10 cellular contexts compared by ENCODE assay signal in the genomic region with DNA sequence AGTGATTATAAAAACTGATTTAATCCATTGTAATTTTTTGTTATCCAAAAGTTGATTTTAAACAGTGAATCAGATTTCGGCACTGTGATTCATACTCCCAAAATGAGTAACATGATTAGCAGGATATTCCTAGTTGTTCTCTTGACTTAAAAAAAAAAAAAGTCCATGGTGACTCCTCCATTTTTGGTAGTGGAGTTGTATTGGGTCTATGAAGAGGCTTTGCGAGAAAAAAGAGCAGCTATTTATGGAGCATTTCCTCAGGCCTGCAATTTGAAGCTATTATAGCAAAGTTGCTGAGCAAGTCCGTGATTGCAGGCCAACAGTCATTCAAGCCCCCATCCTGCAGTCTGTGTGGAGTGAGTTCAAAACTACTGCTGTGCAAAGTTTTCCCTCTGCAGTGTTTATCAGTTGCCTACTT. TPM values are rescaled to one million over a fixed set of nuclear protein-coding genes. Genes with fewer than 3 reads are reported as not detected.
DNase-seq lines count a peak whose midpoint lies in the region; ATAC-seq, FAIRE-seq and TF ChIP-seq lines count a peak whose summit lies in the region.
"Had no signal": no experiment of that assay in that cellular context is flagged by ENCODE, and none has a peak within 500 bp of the region (broad histone marks: within the 10 kb centered on the region; RNA-seq: fewer than 3 reads in every experiment).

No MANE protein-coding gene starts in this region.

- no peaks in the 10 kb centered on the region for H3K9me3 ChIP-seq in pancreas

- peak in 2 of 4 donors; percentile 30 to 58 for ATAC-seq in pancreas
- ATAC-seq in stimulated activated naive B cell treated with anti-CD40 and anti-IgM and Interleukin-4, amounts not matched to agents 10 μg/mL and 1 μg/mL and 100 μg/mL, for 72 hours (replicated peaks): no peak
- no peak for ATAC-seq in GM21786 (IDR thresholded peaks at IDR 0.05; ENCODE audit: unreplicated experiment)

- peaks cover 0 to 5% of the 10 kb centered on the region in 2 donors for H3K27me3 Mint-ChIP-seq in stimulated activated naive B cell treated with anti-CD40 and anti-IgM and Interleukin-4, amounts not matched to agents 10 μg/mL and 1 μg/mL and 100 μg/mL, for 72 hours

- FAIRE-seq in pancreas (lab: Jason Lieb, UNC): peak; percentile 49

- no peaks in the 10 kb centered on the region for H3K36me3 ChIP-seq in pancreas

- peak overlapping the region; percentile 27 for H3K4me3 ChIP-seq in WI38 (ENCODE audit: low read depth, low read length)
- no peak overlapping the region for H3K4me3 ChIP-seq in pancreas

- DNase-seq in EL (peak; percentile 82), glomerular visceral epithelial cell (ENCODE audit: extremely low spot score) (peak; percentile 40), pancreas (no peak), CD1c-positive myeloid dendritic cell (ENCODE audit: extremely low spot score) (no peak), pons (ENCODE audit: low spot score) (no peak)
- DNase-seq in stimulated activated naive B cell treated with anti-CD40 and anti-IgM and Interleukin-4, amounts not matched to agents 10 μg/mL and 1 μg/mL and 100 μg/mL, for 72 hours: no peak
- DNase-seq: activated naive CD4-positive, alpha-beta T cell treated with Interleukin-2 at 50 U/mL for 16 hours; NCI-H187 had no signal

- intact Hi-C loops in pancreas (cut with DNase I): no loop called here

- H3K27me3 ChIP-seq in pancreas: no peaks in the 10 kb centered on the region

- H3K27ac Mint-ChIP-seq in stimulated activated naive B cell treated with anti-CD40 and anti-IgM and Interleukin-4, amounts not matched to agents 10 μg/mL and 1 μg/mL and 100 μg/mL, for 72 hours: no peak overlapping the region

- no peak for TF ChIP-seq CTCF in WI38 (IDR thresholded peaks at IDR 0.05; ENCODE audit: low read depth, low read length)
- TF ChIP-seq CTCF in pancreas (IDR thresholded peaks at IDR 0.05): no peak

- peaks cover under 1 to 6% (median 2%) of the 10 kb centered on the region in 3 donors for H3K4me1 ChIP-seq in pancreas

- WGBS in pancreas, 2 donors: 71 to 78% methylated on average over 3 of the region's 3 CpGs

- H3K4me1 Mint-ChIP-seq in stimulated activated naive B cell treated with anti-CD40 and anti-IgM and Interleukin-4, amounts not matched to agents 10 μg/mL and 1 μg/mL and 100 μg/mL, for 72 hours: no peaks in the 10 kb centered on the region

- no peaks in the 10 kb centered on the region for H3K36me3 Mint-ChIP-seq in stimulated activated naive B cell treated with anti-CD40 and anti-IgM and Interleukin-4, amounts not matched to agents 10 μg/mL and 1 μg/mL and 100 μg/mL, for 72 hours

- H3K27ac ChIP-seq in pancreas: no peak overlapping the region

- H3K9me3 Mint-ChIP-seq in stimulated activated naive B cell treated with anti-CD40 and anti-IgM and Interleukin-4, amounts not matched to agents 10 μg/mL and 1 μg/mL and 100 μg/mL, for 72 hours: peaks cover 0 to 3% of the 10 kb centered on the region in 2 donors

- no peak overlapping the region for H3K4me3 Mint-ChIP-seq in stimulated activated naive B cell treated with anti-CD40 and anti-IgM and Interleukin-4, amounts not matched to agents 10 μg/mL and 1 μg/mL and 100 μg/mL, for 72 hours

RNA-seq across cellular contexts. Expression of a gene that starts 28.8 kb away (rescaled TPM):
- total RNA-seq in pancreas: 10 to 100 TPM; 15.3 to 46.5 (median 17.9) TPM
- polyA plus RNA-seq in pancreas: 10 to 100 TPM in 1 of 2 donors, 1 to 10 TPM in 1; 8.7 to 14.2 TPM

Comparison
In these comparisons a context has a peak if more than half of its experiments do, and no peak if none do; other contexts are left out.
1. DNase-seq: peak in EL (single experiment) and glomerular visceral epithelial cell (single experiment); none in pancreas (0 of 6), CD1c-positive myeloid dendritic cell (single experiment), pons (single experiment) and stimulated activated naive B cell treated with anti-CD40 and anti-IgM and Interleukin-4, amounts not matched to agents 10 μg/mL and 1 μg/mL and 100 μg/mL, for 72 hours (single experiment).